In genomic region chr12:102567031-102567985, GRCh38 we compare ENCODE assay signal across 13 cellular contexts.
A peak's percentile ranks its signal among the peaks of the same experiment; 100 is the strongest.
DNase-seq lines count a peak whose midpoint lies in the region; FAIRE-seq and TF ChIP-seq lines count a peak whose summit lies in the region.
"Had no signal": no experiment of that assay in that cellular context is flagged by ENCODE, and none has a peak within 500 bp of the region (broad histone marks: within the 10 kb centered on the region; RNA-seq: fewer than 3 reads in every experiment).

No MANE protein-coding gene starts in this region.

- H3K9me3 Mint-ChIP-seq in osteocyte (ENCODE audit: unreplicated experiment), result no peaks in the 10 kb centered on the region
- H3K9me3 Mint-ChIP-seq: brain had no signal

- H3K23ac ChIP-seq in H1 (ENCODE audit: insufficient read length), result no peak overlapping the region

- no peak overlapping the region for H3K9ac ChIP-seq in H1 (replicated peaks in 1 of 4; ENCODE audit: extremely low read depth in 1 of 4, low read depth in 3 of 4, low read length in 3 of 4)

- H2BK12ac ChIP-seq in H1 (ENCODE audit: low read depth, low read length), result no peak overlapping the region

- H3K4me1 ChIP-seq in PC-9 (replicated peaks; ENCODE audit: insufficient read depth) (peaks cover 68% of the 10 kb centered on the region), H1 (replicated peaks in 1 of 4; ENCODE audit: control insufficient read depth in 3 of 4, insufficient read depth in 4 of 4, low read length in 3 of 4) (peaks cover 0 to 5% (median 2%) of the 10 kb centered on the region in 4 experiments; a peak in 2 of 7 replicates), A673 (ENCODE audit: insufficient read depth, low read length, poor library complexity, severe bottlenecking) (no peaks in the 10 kb centered on the region)

- H2BK120ac ChIP-seq in H1 (replicated peaks; ENCODE audit: low read depth, low read length), result no peak overlapping the region

- H3K14ac ChIP-seq in H1 (ENCODE audit: insufficient read length), result no peak overlapping the region

- H2AFZ ChIP-seq in PC-9, result peak overlapping the region; percentile 29; the same call in 1 of the 2 replicates
- H2AFZ ChIP-seq in H1 (ENCODE audit: low read length), result 0 out of 2 replicates have a peak overlapping the region, but pooled peaks have one; percentile 0

- no peak for FAIRE-seq in H1 (lab: Jason Lieb, UNC)

- peaks cover 4% of the 10 kb centered on the region; the same call in 1 of the 2 replicates for H3K36me3 ChIP-seq in PC-9 (ENCODE audit: low read depth)
- no peaks in the 10 kb centered on the region for H3K36me3 ChIP-seq in H1 (ENCODE audit: control insufficient read depth in 2 of 4, insufficient read depth in 4 of 4, low read length in 3 of 4)
- no peaks in the 10 kb centered on the region for H3K36me3 ChIP-seq in A673 (ENCODE audit: insufficient read depth, low read length, poor library complexity, severe bottlenecking)
- H3K36me3 ChIP-seq: thoracic aorta had no signal

- H3F3A ChIP-seq in PC-9 (ENCODE audit: insufficient read depth, low read depth), result peaks cover 54% of the 10 kb centered on the region

- H3K4me1 Mint-ChIP-seq in osteocyte (ENCODE audit: unreplicated experiment), result peaks cover 53% of the 10 kb centered on the region
- H3K4me1 Mint-ChIP-seq: brain had no signal

- H4K20me1 ChIP-seq in PC-9 (ENCODE audit: insufficient read depth) (no peaks in the 10 kb centered on the region), H1 (replicated peaks in 1 of 2; ENCODE audit: control insufficient read depth in 1 of 2, insufficient read depth in 2 of 2, low read length in 2 of 2) (no peaks in the 10 kb centered on the region)

- intact Hi-C loops in PC-9 (cut with micrococcal nuclease; ENCODE audit: unreplicated experiment) (loop anchor here (1.0 to 10.0 kb wide), 4 partner anchors 28 to 673 kb away; partner anchors contain the start of genes NUP37 and PARPBP), A673 (cut with micrococcal nuclease; ENCODE audit: unreplicated experiment) (no loop called here)

- H4K91ac ChIP-seq in H1 (replicated peaks; ENCODE audit: insufficient read length, low read length), result no peak overlapping the region

- no peak for TF ChIP-seq CTCF in PC-9 (conservative IDR thresholded peaks at IDR 0.05)
- no peak for TF ChIP-seq CTCF in H1 (IDR thresholded peaks at IDR 0.05; ENCODE audit: control extremely low read depth in 1 of 3, insufficient read depth in 1 of 3, low read depth in 1 of 3, low read length in 3 of 3)
- TF ChIP-seq CTCF in osteocyte (IDR thresholded peaks at IDR 0.05), result no peak
- TF ChIP-seq CTCF in A673 (conservative IDR thresholded peaks at IDR 0.05; ENCODE audit: low read depth, low read length), result no peak

- H3K4me2 ChIP-seq in PC-9 (peak overlapping the region; percentile 71), H1 (ENCODE audit: insufficient read depth in 1 of 2, low read depth in 2 of 2, low read length in 2 of 2) (no peak overlapping the region)

- CTCF ChIA-PET in PC-9 (lab: Charles Lee), result interaction anchor here (0.7 to 1.0 kb wide), 2 partner anchors 24 to 27 kb away, joined by 5 to 6 read pairs; no protein-coding TSS in a partner anchor
- CTCF ChIA-PET in H1 (lab: Charles Lee; ENCODE audit: partially characterized antibody), result interaction anchor here (0.9 to 1.0 kb wide), 2 partner anchors 109 to 244 kb away, joined by 3 read pairs; no protein-coding TSS in a partner anchor
- CTCF ChIA-PET in A673 (lab: Charles Lee), result no interaction called here

- no peak overlapping the region for H3K18ac ChIP-seq in H1 (ENCODE audit: extremely low read depth, low read length)

- TSS peak; percentile 66 for BruUV-seq in PC-9 (replicated peaks; lab: Mats Ljungman, UMichigan)
- BruUV-seq in A673 (replicated peaks; lab: Mats Ljungman, UMichigan), result no TSS peak

- no peaks in the 10 kb centered on the region for H3K36me3 Mint-ChIP-seq in osteocyte (ENCODE audit: unreplicated experiment)
- H3K36me3 Mint-ChIP-seq: brain had no signal

- TF ChIP-seq POLR2A in H1 (IDR thresholded peaks at IDR 0.05; ENCODE audit: control extremely low read depth in 1 of 2, low read depth in 2 of 2, low read length in 2 of 2), result no peak

- no peaks in the 10 kb centered on the region for H3K27me3 ChIP-seq in PC-9 (ENCODE audit: insufficient read depth, low read depth)
- H3K27me3 ChIP-seq in H1 (replicated peaks in 1 of 4; ENCODE audit: control insufficient read depth in 3 of 4, extremely low read depth in 1 of 4, insufficient read depth in 3 of 4, low read length in 3 of 4), result no peaks in the 10 kb centered on the region
- H3K27me3 ChIP-seq in A673 (replicated peaks; ENCODE audit: insufficient read depth, low read depth, low read length, poor library complexity), result peaks cover 7% of the 10 kb centered on the region

- no peak overlapping the region for H2BK15ac ChIP-seq in H1 (ENCODE audit: low read length)

- no peak for TF ChIP-seq EP300 in H1 (IDR thresholded peaks at IDR 0.05; ENCODE audit: borderline replicate concordance in 1 of 2, low read depth in 2 of 2, low read length in 2 of 2)

- H4K5ac ChIP-seq in H1 (ENCODE audit: insufficient read length, low read depth, low read length), result no peak overlapping the region

- H3K27ac Mint-ChIP-seq in osteocyte (ENCODE audit: unreplicated experiment), result peak overlapping the region; percentile 94
- H3K27ac Mint-ChIP-seq: brain had no signal

- WGBS in H1 (ENCODE audit: extremely low coverage in 1 of 2, insufficient coverage in 1 of 2, insufficient read length in 1 of 2, insufficient replicate concordance in 2 of 2, low coverage in 1 of 2, low lambda C conversion rate in 2 of 2, missing lambda C conversion rate in 1 of 2), 2 experiments, result 93% methylated on average over 6 of the region's 6 CpGs; no CpG with 5 or more reads in 1 of the 2 experiments

- H3K79me2 ChIP-seq in PC-9 (ENCODE audit: low read depth) (no peaks in the 10 kb centered on the region), H1 (ENCODE audit: control insufficient read depth in 1 of 2, insufficient read depth in 2 of 2, low read length in 2 of 2) (no peaks in the 10 kb centered on the region)

- H3K4me3 Mint-ChIP-seq in osteocyte (ENCODE audit: unreplicated experiment), result peak overlapping the region; percentile 31
- H3K4me3 Mint-ChIP-seq: brain had no signal

- no peaks in the 10 kb centered on the region for H3K79me1 ChIP-seq in H1 (ENCODE audit: low read depth, low read length)

- no peak overlapping the region for H3K4ac ChIP-seq in H1 (replicated peaks; ENCODE audit: insufficient read length, low read depth, low read length)

- TF ChIP-seq RAD21 in H1 (IDR thresholded peaks at IDR 0.05 in 1 of 2, conservative IDR thresholded peaks at IDR 0.05 in 1 of 2; ENCODE audit: low read depth in 2 of 2, low read length in 2 of 2), result no peak

- peak; percentile 68 for DNase-seq in Daoy (ENCODE audit: low read depth)
- DNase-seq in PC-9, result peak; percentile 47 to 92
- DNase-seq in H1 (ENCODE audit: low read depth in 1 of 2, low spot score in 2 of 2), result no peak
- no peak for DNase-seq in osteocyte (ENCODE audit: extremely low spot score, unreplicated experiment)
- DNase-seq in A673 (ENCODE audit: low spot score), result no peak
- DNase-seq in activated effector memory CD4-positive, alpha-beta T cell treated with Interleukin-2 at 50 U/mL for 16 hours, result no peak
- DNase-seq in NCI-H2171 (lab: John Stamatoyannopoulos, UW), result no peak
- DNase-seq in NCI-H187 treated with DMSO at 0.1 percent for 48 hours (lab: John Stamatoyannopoulos, UW), result no peak
- DNase-seq: foreskin melanocyte, left ventricle myocardium superior, NCI-H1436 treated with DMSO at 0.1 percent for 48 hours had no signal

- H3K9me2 ChIP-seq in PC-9 (ENCODE audit: insufficient read depth), result no peaks in the 10 kb centered on the region

- H3K27me3 Mint-ChIP-seq in osteocyte (ENCODE audit: unreplicated experiment), result no peaks in the 10 kb centered on the region

- no peak overlapping the region for H3K56ac ChIP-seq in H1 (replicated peaks; ENCODE audit: insufficient read length, low read depth, low read length)

- no peak overlapping the region for H2BK5ac ChIP-seq in H1 (ENCODE audit: low read depth, low read length)

- POLR2A ChIA-PET in PC-9 (lab: Charles Lee; ENCODE audit: unreplicated experiment), result interaction anchor here (0.6 kb wide), 1 partner anchor 29 kb away, joined by 5 read pairs; no protein-coding TSS in a partner anchor
- POLR2A ChIA-PET in H1 (lab: Charles Lee; ENCODE audit: partially characterized antibody), result no interaction called here
- POLR2A ChIA-PET in A673 (lab: Charles Lee; ENCODE audit: low non-redundant PET), result no interaction called here

- no peak overlapping the region for H2BK20ac ChIP-seq in H1 (ENCODE audit: low read length)

- no peaks in the 10 kb centered on the region for H3K23me2 ChIP-seq in H1 (ENCODE audit: low read depth, low read length)

- H3K27ac ChIP-seq in PC-9 (peak overlapping the region; percentile 96), H1 (ENCODE audit: low read depth, low read length) (no peak overlapping the region), A673 (ENCODE audit: low read depth, low read length, poor library complexity, severe bottlenecking) (no peak overlapping the region)
- H3K27ac ChIP-seq: thoracic aorta had no signal

- H3K9me3 ChIP-seq in PC-9 (ENCODE audit: insufficient read depth, low read depth), result no peaks in the 10 kb centered on the region; the same call in 1 of the 2 replicates
- H3K9me3 ChIP-seq in H1 (ENCODE audit: insufficient read depth in 2 of 2, low read depth in 1 of 2, low read length in 1 of 2), result peaks cover 0 to 3% of the 10 kb centered on the region in 2 experiments; a peak in 1 of 4 replicates
- H3K9me3 ChIP-seq in A673 (ENCODE audit: low read depth, low read length, poor library complexity, severe bottlenecking), result no peaks in the 10 kb centered on the region

- H3K4me3 ChIP-seq in PC-9 (peak overlapping the region; percentile 29; the same call in 1 of the 2 replicates), H1 (ENCODE audit: extremely low read depth in 1 of 4, insufficient read depth in 2 of 4, low read depth in 3 of 4, low read length in 4 of 4) (no peak overlapping the region), A673 (ENCODE audit: low read depth, low read length, poor library complexity, severe bottlenecking) (no peak overlapping the region)
- H3K4me3 ChIP-seq: thoracic aorta had no signal

- H4K8ac ChIP-seq in H1 (ENCODE audit: extremely low read depth, insufficient read depth, low read length), result no peak overlapping the region

- H2AK5ac ChIP-seq in H1 (ENCODE audit: low read depth, low read length), result no peak overlapping the region

TF ChIP-seq in H1, 55 proteins besides CTCF, POLR2A, EP300 and RAD21 (continues in another document):
- TF ChIP-seq JUN (IDR thresholded peaks at IDR 0.05; ENCODE audit: low read depth, low read length), result no peak
- no peak for TF ChIP-seq BRCA1 (IDR thresholded peaks at IDR 0.05; ENCODE audit: low read depth, low read length)
- no peak for TF ChIP-seq RXRA (IDR thresholded peaks at IDR 0.05; ENCODE audit: insufficient read depth, low read depth, low read length)
- TF ChIP-seq MAX (IDR thresholded peaks at IDR 0.05), result no peak

Comparison
In these comparisons a context has a peak if more than half of its experiments do, and no peak if none do; other contexts are left out.
1. DNase-seq: peak in Daoy (single experiment) and PC-9 (2 of 2); none in H1 (0 of 2), osteocyte (single experiment), A673 (single experiment), activated effector memory CD4-positive, alpha-beta T cell treated with Interleukin-2 at 50 U/mL for 16 hours (single experiment), NCI-H2171 (single experiment) and NCI-H187 treated with DMSO at 0.1 percent for 48 hours (single experiment).